In genomic region chr1:236686815-236687160, GRCh38 we compare ENCODE assay signal across 1 cellular context.
TF ChIP-seq lines count a peak whose summit lies in the region.

No MANE protein-coding gene starts in this region.

TF ChIP-seq in GM12878, 131 proteins besides CTCF, POLR2A, EP300 and RAD21:
- TF ChIP-seq MLLT1 (IDR thresholded peaks at IDR 0.05) (no peak), IRF4 (IDR thresholded peaks at IDR 0.05; ENCODE audit: low read depth, low read length) (no peak), FOXK2 (IDR thresholded peaks at IDR 0.05) (no peak), RBBP5 (conservative IDR thresholded peaks at IDR 0.05) (no peak), ELK1 (IDR thresholded peaks at IDR 0.05; ENCODE audit: low read depth, low read length) (no peak), CBFB (IDR thresholded peaks at IDR 0.05; ENCODE audit: low read depth) (no peak), NR2F1 (conservative IDR thresholded peaks at IDR 0.05) (no peak), ZBTB11 (CRISPR knock-in tag; IDR thresholded peaks at IDR 0.05) (no peak), HDAC6 (IDR thresholded peaks at IDR 0.05; ENCODE audit: unreplicated experiment) (no peak), SMC3 (IDR thresholded peaks at IDR 0.05; ENCODE audit: borderline replicate concordance, low read length) (no peak)
